Comparison of ENCODE assay signal across 1 cellular context in genomic region chr7:128940494-128941322, GRCh38.
A peak's percentile ranks its signal among the peaks of the same experiment; 100 is the strongest.
TF ChIP-seq lines count a peak whose summit lies in the region.

No MANE protein-coding gene starts in this region.

TF ChIP-seq in HepG2, 621 proteins besides CTCF, POLR2A, EP300 and RAD21 (continued from another document and continues in another):
- TF ChIP-seq, protein P1, sequence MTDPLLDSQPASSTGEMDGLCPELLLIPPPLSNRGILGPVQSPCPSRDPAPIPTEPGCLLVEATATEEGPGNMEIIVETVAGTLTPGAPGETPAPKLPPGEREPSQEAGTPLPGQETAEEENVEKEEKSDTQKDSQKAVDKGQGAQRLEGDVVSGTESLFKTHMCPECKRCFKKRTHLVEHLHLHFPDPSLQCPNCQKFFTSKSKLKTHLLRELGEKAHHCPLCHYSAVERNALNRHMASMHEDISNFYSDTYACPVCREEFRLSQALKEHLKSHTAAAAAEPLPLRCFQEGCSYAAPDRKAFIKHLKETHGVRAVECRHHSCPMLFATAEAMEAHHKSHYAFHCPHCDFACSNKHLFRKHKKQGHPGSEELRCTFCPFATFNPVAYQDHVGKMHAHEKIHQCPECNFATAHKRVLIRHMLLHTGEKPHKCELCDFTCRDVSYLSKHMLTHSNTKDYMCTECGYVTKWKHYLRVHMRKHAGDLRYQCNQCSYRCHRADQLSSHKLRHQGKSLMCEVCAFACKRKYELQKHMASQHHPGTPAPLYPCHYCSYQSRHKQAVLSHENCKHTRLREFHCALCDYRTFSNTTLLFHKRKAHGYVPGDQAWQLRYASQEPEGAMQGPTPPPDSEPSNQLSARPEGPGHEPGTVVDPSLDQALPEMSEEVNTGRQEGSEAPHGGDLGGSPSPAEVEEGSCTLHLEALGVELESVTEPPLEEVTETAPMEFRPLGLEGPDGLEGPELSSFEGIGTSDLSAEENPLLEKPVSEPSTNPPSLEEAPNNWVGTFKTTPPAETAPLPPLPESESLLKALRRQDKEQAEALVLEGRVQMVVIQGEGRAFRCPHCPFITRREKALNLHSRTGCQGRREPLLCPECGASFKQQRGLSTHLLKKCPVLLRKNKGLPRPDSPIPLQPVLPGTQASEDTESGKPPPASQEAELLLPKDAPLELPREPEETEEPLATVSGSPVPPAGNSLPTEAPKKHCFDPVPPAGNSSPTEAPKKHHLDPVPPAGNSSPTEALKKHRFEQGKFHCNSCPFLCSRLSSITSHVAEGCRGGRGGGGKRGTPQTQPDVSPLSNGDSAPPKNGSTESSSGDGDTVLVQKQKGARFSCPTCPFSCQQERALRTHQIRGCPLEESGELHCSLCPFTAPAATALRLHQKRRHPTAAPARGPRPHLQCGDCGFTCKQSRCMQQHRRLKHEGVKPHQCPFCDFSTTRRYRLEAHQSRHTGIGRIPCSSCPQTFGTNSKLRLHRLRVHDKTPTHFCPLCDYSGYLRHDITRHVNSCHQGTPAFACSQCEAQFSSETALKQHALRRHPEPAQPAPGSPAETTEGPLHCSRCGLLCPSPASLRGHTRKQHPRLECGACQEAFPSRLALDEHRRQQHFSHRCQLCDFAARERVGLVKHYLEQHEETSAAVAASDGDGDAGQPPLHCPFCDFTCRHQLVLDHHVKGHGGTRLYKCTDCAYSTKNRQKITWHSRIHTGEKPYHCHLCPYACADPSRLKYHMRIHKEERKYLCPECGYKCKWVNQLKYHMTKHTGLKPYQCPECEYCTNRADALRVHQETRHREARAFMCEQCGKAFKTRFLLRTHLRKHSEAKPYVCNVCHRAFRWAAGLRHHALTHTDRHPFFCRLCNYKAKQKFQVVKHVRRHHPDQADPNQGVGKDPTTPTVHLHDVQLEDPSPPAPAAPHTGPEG (CRISPR knock-in tag; IDR thresholded peaks at IDR 0.05): no peak
- TF ChIP-seq ZBTB8A (CRISPR knock-in tag; IDR thresholded peaks at IDR 0.05; ENCODE audit: borderline replicate concordance, low read depth) (no peak), ZFP82 (CRISPR knock-in tag; IDR thresholded peaks at IDR 0.05; ENCODE audit: borderline replicate concordance) (no peak), ZNF430 (CRISPR knock-in tag; IDR thresholded peaks at IDR 0.05) (0 out of 2 replicates have a peak, but pooled peaks have one; percentile 20), KAT8 (CRISPR knock-in tag; IDR thresholded peaks at IDR 0.05) (no peak), ZNF607 (CRISPR knock-in tag; IDR thresholded peaks at IDR 0.05; ENCODE audit: borderline replicate concordance) (no peak), CCDC6 (CRISPR knock-in tag; IDR thresholded peaks at IDR 0.05) (peak; percentile 64; the same call in 1 of the 2 replicates), CAMTA2 (CRISPR knock-in tag; IDR thresholded peaks at IDR 0.05; ENCODE audit: borderline replicate concordance) (no peak), MIER3 (CRISPR knock-in tag; IDR thresholded peaks at IDR 0.05; ENCODE audit: borderline replicate concordance) (no peak), ZBTB14 (CRISPR knock-in tag; IDR thresholded peaks at IDR 0.05) (no peak), ZNF569 (CRISPR knock-in tag; IDR thresholded peaks at IDR 0.05; ENCODE audit: borderline replicate concordance) (no peak), SSRP1 (CRISPR knock-in tag; IDR thresholded peaks at IDR 0.05) (no peak), BCLAF1 (IDR thresholded peaks at IDR 0.05) (no peak), SNAPC2 (CRISPR knock-in tag; IDR thresholded peaks at IDR 0.05) (no peak), KLF6 (CRISPR knock-in tag; IDR thresholded peaks at IDR 0.05) (no peak), ATF2 (CRISPR knock-in tag; IDR thresholded peaks at IDR 0.05) (0 out of 2 replicates have a peak, but pooled peaks have one; percentile 9), RXRA (CRISPR knock-in tag; IDR thresholded peaks at IDR 0.05) (no peak), YY1 (IDR thresholded peaks at IDR 0.05; ENCODE audit: insufficient read depth, insufficient replicate concordance, low read depth, low read length) (no peak), ZNF234 (CRISPR knock-in tag; conservative IDR thresholded peaks at IDR 0.05) (no peak), ZNF687 (CRISPR knock-in tag; IDR thresholded peaks at IDR 0.05) (peak; percentile 85), REPIN1 (CRISPR knock-in tag; IDR thresholded peaks at IDR 0.05; ENCODE audit: borderline replicate concordance, low read depth) (no peak), UBTF (CRISPR knock-in tag; IDR thresholded peaks at IDR 0.05) (peak; percentile 36), MXI1 (IDR thresholded peaks at IDR 0.05; ENCODE audit: borderline replicate concordance, low read depth, low read length) (no peak), BRD4 (CRISPR knock-in tag; IDR thresholded peaks at IDR 0.05) (no peak), ZIK1 (CRISPR knock-in tag; IDR thresholded peaks at IDR 0.05; ENCODE audit: borderline replicate concordance, low read depth) (no peak), MAFF (IDR thresholded peaks at IDR 0.05; ENCODE audit: low read depth, low read length) (no peak), ASH2L (IDR thresholded peaks at IDR 0.05; ENCODE audit: insufficient read length, low read depth, low read length) (no peak)
- TF ChIP-seq, protein P2, sequence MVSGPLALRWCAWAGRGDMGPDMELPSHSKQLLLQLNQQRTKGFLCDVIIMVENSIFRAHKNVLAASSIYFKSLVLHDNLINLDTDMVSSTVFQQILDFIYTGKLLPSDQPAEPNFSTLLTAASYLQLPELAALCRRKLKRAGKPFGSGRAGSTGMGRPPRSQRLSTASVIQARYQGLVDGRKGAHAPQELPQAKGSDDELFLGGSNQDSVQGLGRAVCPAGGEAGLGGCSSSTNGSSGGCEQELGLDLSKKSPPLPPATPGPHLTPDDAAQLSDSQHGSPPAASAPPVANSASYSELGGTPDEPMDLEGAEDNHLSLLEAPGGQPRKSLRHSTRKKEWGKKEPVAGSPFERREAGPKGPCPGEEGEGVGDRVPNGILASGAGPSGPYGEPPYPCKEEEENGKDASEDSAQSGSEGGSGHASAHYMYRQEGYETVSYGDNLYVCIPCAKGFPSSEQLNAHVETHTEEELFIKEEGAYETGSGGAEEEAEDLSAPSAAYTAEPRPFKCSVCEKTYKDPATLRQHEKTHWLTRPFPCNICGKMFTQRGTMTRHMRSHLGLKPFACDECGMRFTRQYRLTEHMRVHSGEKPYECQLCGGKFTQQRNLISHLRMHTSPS (CRISPR knock-in tag; IDR thresholded peaks at IDR 0.05; ENCODE audit: low read depth): no peak
- TF ChIP-seq, protein P3, sequence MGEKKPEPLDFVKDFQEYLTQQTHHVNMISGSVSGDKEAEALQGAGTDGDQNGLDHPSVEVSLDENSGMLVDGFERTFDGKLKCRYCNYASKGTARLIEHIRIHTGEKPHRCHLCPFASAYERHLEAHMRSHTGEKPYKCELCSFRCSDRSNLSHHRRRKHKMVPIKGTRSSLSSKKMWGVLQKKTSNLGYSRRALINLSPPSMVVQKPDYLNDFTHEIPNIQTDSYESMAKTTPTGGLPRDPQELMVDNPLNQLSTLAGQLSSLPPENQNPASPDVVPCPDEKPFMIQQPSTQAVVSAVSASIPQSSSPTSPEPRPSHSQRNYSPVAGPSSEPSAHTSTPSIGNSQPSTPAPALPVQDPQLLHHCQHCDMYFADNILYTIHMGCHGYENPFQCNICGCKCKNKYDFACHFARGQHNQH (CRISPR knock-in tag; IDR thresholded peaks at IDR 0.05): no peak
- TF ChIP-seq, protein P4, sequence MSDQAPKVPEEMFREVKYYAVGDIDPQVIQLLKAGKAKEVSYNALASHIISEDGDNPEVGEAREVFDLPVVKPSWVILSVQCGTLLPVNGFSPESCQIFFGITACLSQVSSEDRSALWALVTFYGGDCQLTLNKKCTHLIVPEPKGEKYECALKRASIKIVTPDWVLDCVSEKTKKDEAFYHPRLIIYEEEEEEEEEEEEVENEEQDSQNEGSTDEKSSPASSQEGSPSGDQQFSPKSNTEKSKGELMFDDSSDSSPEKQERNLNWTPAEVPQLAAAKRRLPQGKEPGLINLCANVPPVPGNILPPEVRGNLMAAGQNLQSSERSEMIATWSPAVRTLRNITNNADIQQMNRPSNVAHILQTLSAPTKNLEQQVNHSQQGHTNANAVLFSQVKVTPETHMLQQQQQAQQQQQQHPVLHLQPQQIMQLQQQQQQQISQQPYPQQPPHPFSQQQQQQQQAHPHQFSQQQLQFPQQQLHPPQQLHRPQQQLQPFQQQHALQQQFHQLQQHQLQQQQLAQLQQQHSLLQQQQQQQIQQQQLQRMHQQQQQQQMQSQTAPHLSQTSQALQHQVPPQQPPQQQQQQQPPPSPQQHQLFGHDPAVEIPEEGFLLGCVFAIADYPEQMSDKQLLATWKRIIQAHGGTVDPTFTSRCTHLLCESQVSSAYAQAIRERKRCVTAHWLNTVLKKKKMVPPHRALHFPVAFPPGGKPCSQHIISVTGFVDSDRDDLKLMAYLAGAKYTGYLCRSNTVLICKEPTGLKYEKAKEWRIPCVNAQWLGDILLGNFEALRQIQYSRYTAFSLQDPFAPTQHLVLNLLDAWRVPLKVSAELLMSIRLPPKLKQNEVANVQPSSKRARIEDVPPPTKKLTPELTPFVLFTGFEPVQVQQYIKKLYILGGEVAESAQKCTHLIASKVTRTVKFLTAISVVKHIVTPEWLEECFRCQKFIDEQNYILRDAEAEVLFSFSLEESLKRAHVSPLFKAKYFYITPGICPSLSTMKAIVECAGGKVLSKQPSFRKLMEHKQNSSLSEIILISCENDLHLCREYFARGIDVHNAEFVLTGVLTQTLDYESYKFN (CRISPR knock-in tag; conservative IDR thresholded peaks at IDR 0.05): no peak
